11 cellular contexts compared by ENCODE assay signal in the genomic region with DNA sequence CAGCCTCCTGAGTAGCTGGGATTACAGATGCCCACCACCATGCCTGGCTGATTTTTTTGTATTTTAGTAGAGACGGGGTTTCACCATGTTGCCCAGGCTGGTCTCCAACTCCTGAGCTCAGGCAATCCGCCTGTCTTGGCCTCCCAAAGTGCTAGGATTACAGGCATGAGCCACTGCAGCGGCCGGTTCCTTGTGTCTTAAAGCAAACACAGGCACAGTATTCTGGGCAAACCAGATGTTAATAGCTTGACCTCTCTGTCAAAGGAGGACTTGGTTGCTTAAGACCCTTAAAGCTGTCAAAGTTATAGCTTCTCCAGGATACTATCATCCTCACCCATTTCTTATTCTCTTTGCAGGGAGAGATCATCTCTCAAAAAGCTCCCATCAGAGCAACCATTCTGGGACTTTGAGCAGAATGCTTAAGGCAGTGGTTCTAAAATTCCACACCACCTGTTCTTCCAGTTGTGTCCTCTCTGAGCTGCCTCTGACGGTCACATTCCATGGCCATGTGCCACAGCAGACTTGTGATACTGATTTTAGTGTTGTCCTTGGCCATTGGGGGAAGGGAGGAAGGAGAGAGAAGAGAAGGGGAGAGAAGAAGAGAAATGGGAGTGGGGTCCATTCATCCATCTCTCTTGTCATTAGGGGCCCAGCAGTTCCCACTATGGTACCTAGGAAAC.
DNase-seq lines count a peak whose midpoint lies in the region; ATAC-seq and TF ChIP-seq lines count a peak whose summit lies in the region.
"Had no signal": no experiment of that assay in that cellular context is flagged by ENCODE, and none has a peak within 500 bp of the region (broad histone marks: within the 10 kb centered on the region; RNA-seq: fewer than 3 reads in every experiment).

No MANE protein-coding gene starts in this region.

- POLR2A ChIA-PET in PC-9 (lab: Charles Lee; ENCODE audit: unreplicated experiment): interaction anchor here (0.7 kb wide), 1 partner anchor 223 kb away, joined by 19 read pairs; no protein-coding TSS in a partner anchor

- peaks cover 83% of the 10 kb centered on the region for H3K4me1 Mint-ChIP-seq in nephron
- H3K4me1 Mint-ChIP-seq: B cell; stimulated activated naive CD8-positive, alpha-beta T cell treated with anti-CD3 and anti-CD28 coated beads, Interleukin-15, amount 100 ng/mL, for 72 hours had no signal

- ATAC-seq in HG02885 (IDR thresholded peaks at IDR 0.05; ENCODE audit: poor library complexity, unreplicated experiment): no peak
- ATAC-seq: stimulated activated naive CD8-positive, alpha-beta T cell treated with anti-CD3 and anti-CD28 coated beads, Interleukin-15, amount 100 ng/mL, for 72 hours had no signal

- H3K27me3 Mint-ChIP-seq in nephron (ENCODE audit: low read depth): no peaks in the 10 kb centered on the region
- H3K27me3 Mint-ChIP-seq: stimulated activated naive CD8-positive, alpha-beta T cell treated with anti-CD3 and anti-CD28 coated beads, Interleukin-15, amount 100 ng/mL, for 72 hours had no signal

- H3K4me3 Mint-ChIP-seq in nephron: peak overlapping the region in 1 of 3 experiments; percentile 17
- H3K4me3 Mint-ChIP-seq: B cell; stimulated activated naive CD8-positive, alpha-beta T cell treated with anti-CD3 and anti-CD28 coated beads, Interleukin-15, amount 100 ng/mL, for 72 hours had no signal

- H4K20me1 ChIP-seq in PC-9 (ENCODE audit: insufficient read depth): no peaks in the 10 kb centered on the region

- H3K27ac ChIP-seq in PC-9: peak overlapping the region; percentile 43
- H3K27ac ChIP-seq in esophagus squamous epithelium: peak overlapping the region; percentile 51 to 77 (median 68)
- peak overlapping the region; percentile 37 to 48 for H3K27ac ChIP-seq in tibial artery

- H3K27me3 ChIP-seq in PC-9 (ENCODE audit: insufficient read depth, low read depth) (no peaks in the 10 kb centered on the region), esophagus squamous epithelium (no peaks in the 10 kb centered on the region), tibial artery (no peaks in the 10 kb centered on the region)

- H3K9me3 Mint-ChIP-seq in nephron: no peaks in the 10 kb centered on the region
- H3K9me3 Mint-ChIP-seq: stimulated activated naive CD8-positive, alpha-beta T cell treated with anti-CD3 and anti-CD28 coated beads, Interleukin-15, amount 100 ng/mL, for 72 hours had no signal

- no peak for TF ChIP-seq POLR2A in esophagus squamous epithelium (IDR thresholded peaks at IDR 0.05)

- H2AFZ ChIP-seq in PC-9: no peak overlapping the region

- intact Hi-C loops in PC-9 (cut with micrococcal nuclease; ENCODE audit: unreplicated experiment): no loop called here
- intact Hi-C loops in esophagus squamous epithelium (cut with DNase I): no loop called here
- intact Hi-C loops in tibial artery (cut with DNase I; ENCODE audit: low total_unique reads): no loop called here

- peaks cover 81% of the 10 kb centered on the region for H3K4me1 ChIP-seq in PC-9 (replicated peaks; ENCODE audit: insufficient read depth)
- H3K4me1 ChIP-seq in esophagus squamous epithelium: peaks cover 20 to 92% (median 33%) of the 10 kb centered on the region in 3 donors
- peaks cover 0 to 86% (median 48%) of the 10 kb centered on the region in 4 donors for H3K4me1 ChIP-seq in tibial artery

- no peaks in the 10 kb centered on the region for H3K9me2 ChIP-seq in PC-9 (ENCODE audit: insufficient read depth)

- no TSS peak for BruUV-seq in PC-9 (replicated peaks; lab: Mats Ljungman, UMichigan)

- WGBS in esophagus squamous epithelium, 2 donors: 37 to 79% methylated on average over 2 to 4 of the region's 5 CpGs

- TF ChIP-seq CTCF in PC-9 (conservative IDR thresholded peaks at IDR 0.05) (no peak), esophagus squamous epithelium (IDR thresholded peaks at IDR 0.05) (no peak), nephron (IDR thresholded peaks at IDR 0.05; ENCODE audit: unreplicated experiment in 3 of 3) (no peak), tibial artery (IDR thresholded peaks at IDR 0.05) (no peak)

- H3K79me2 ChIP-seq in PC-9 (ENCODE audit: low read depth): peaks cover 46% of the 10 kb centered on the region

- peaks cover 56% of the 10 kb centered on the region for H3K36me3 Mint-ChIP-seq in nephron (ENCODE audit: low read depth)

- peaks cover 49% of the 10 kb centered on the region for H3F3A ChIP-seq in PC-9 (ENCODE audit: insufficient read depth, low read depth)

- H3K4me2 ChIP-seq in PC-9: peak overlapping the region; percentile 24

- CTCF ChIA-PET in PC-9 (lab: Charles Lee): interaction anchor here (0.8 kb wide), 1 partner anchor 17 kb away, joined by 9 read pairs; no protein-coding TSS in a partner anchor

- H3K36me3 ChIP-seq in PC-9 (ENCODE audit: low read depth): 0 out of 2 replicates have a peak, but pooled peaks cover 3% of the 10 kb centered on the region
- H3K36me3 ChIP-seq in esophagus squamous epithelium: peaks cover 0 to 7% (median 0%) of the 10 kb centered on the region in 3 donors
- no peaks in the 10 kb centered on the region for H3K36me3 ChIP-seq in tibial artery

- H3K9me3 ChIP-seq in PC-9 (ENCODE audit: insufficient read depth, low read depth) (no peaks in the 10 kb centered on the region), esophagus squamous epithelium (no peaks in the 10 kb centered on the region), tibial artery (no peaks in the 10 kb centered on the region)

- H3K27ac Mint-ChIP-seq in nephron: peak overlapping the region; percentile 7 to 94 (median 38)
- H3K27ac Mint-ChIP-seq: B cell; stimulated activated naive CD8-positive, alpha-beta T cell treated with anti-CD3 and anti-CD28 coated beads, Interleukin-15, amount 100 ng/mL, for 72 hours had no signal

- DNase-seq in PC-9: peak; percentile 50 to 81
- no peak for DNase-seq in esophagus squamous epithelium (lab: John Stamatoyannopoulos, UW)
- no peak for DNase-seq in tibial artery
- no peak for DNase-seq in glomerular visceral epithelial cell (ENCODE audit: extremely low spot score)
- no peak for DNase-seq in stimulated activated CD4-positive, alpha-beta T cell treated with anti-CD3 and anti-CD28 coated beads, Interleukin-4, amount 100 ng/mL, for 1 hour
- DNase-seq: GDM1; KG1; stimulated activated naive CD8-positive, alpha-beta T cell treated with anti-CD3 and anti-CD28 coated beads, Interleukin-15, amount 100 ng/mL, for 72 hours had no signal

- no peak overlapping the region for H3K4me3 ChIP-seq in PC-9
- no peak overlapping the region for H3K4me3 ChIP-seq in esophagus squamous epithelium
- no peak overlapping the region for H3K4me3 ChIP-seq in tibial artery

Comparison
In these comparisons a context has a peak if more than half of its experiments do, and no peak if none do; other contexts are left out.
1. DNase-seq: peak in PC-9 (2 of 2); none in esophagus squamous epithelium (single experiment), tibial artery (0 of 2), glomerular visceral epithelial cell (single experiment) and stimulated activated CD4-positive, alpha-beta T cell treated with anti-CD3 and anti-CD28 coated beads, Interleukin-4, amount 100 ng/mL, for 1 hour (single experiment).
2. Peak in every context shown above with its lines, with median percentiles within 50 percentile points of each other: H3K27ac ChIP-seq.